Comparison of ENCODE assay signal across 22 cellular contexts in genomic region chr2:241219856-241220356, GRCh38. TPM values are rescaled to one million over a fixed set of nuclear protein-coding genes. Genes with fewer than 3 reads are reported as not detected.
DNase-seq lines count a peak whose midpoint lies in the region; ATAC-seq and TF ChIP-seq lines count a peak whose summit lies in the region.
"Had no signal": no experiment of that assay in that cellular context is flagged by ENCODE, and none has a peak within 500 bp of the region (broad histone marks: within the 10 kb centered on the region; RNA-seq: fewer than 3 reads in every experiment).

No MANE protein-coding gene starts in this region.

- ATAC-seq in activated T-helper 17 cell treated with anti-CD3 and anti-CD28 coated beads, Interleukin-2, amount 50 U/mL, for 72 hours (replicated peaks): no peak
- ATAC-seq in natural killer cell (no peak), HG03196 (IDR thresholded peaks at IDR 0.05; ENCODE audit: unreplicated experiment) (no peak), GM18502 (IDR thresholded peaks at IDR 0.05; ENCODE audit: poor library complexity, unreplicated experiment) (no peak)
- ATAC-seq: left ventricle myocardium superior; stimulated activated naive CD8-positive, alpha-beta T cell treated with anti-CD3 and anti-CD28 coated beads, Interleukin-15, amount 100 ng/mL, for 72 hours had no signal

- H4K20me1 ChIP-seq in BLaER1: no peaks in the 10 kb centered on the region

- H3K9ac ChIP-seq in BLaER1: no peak overlapping the region

- H3K4me1 ChIP-seq in BLaER1: peaks cover 42% of the 10 kb centered on the region

- intact Hi-C loops in natural killer cell (cut with micrococcal nuclease): no loop called here

- H3K4me2 ChIP-seq in BLaER1: peak overlapping the region; percentile 98

- no peaks in the 10 kb centered on the region for H3K9me3 Mint-ChIP-seq in activated T-helper 17 cell treated with anti-CD3 and anti-CD28 coated beads, Interleukin-2, amount 50 U/mL, for 72 hours
- H3K9me3 Mint-ChIP-seq in natural killer cell: no peaks in the 10 kb centered on the region
- H3K9me3 Mint-ChIP-seq: activated CD4-positive, alpha-beta memory T cell treated with anti-CD3 and anti-CD28 coated beads for 36 hours; CD8-positive, alpha-beta memory T cell; endodermal cell; stimulated activated naive CD8-positive, alpha-beta T cell treated with anti-CD3 and anti-CD28 coated beads, Interleukin-15, amount 100 ng/mL, for 72 hours had no signal

- H3K9me3 ChIP-seq in BLaER1: no peaks in the 10 kb centered on the region
- H3K9me3 ChIP-seq: sigmoid colon, thyroid gland had no signal

- peak overlapping the region; percentile 87 for H3K4me3 Mint-ChIP-seq in activated T-helper 17 cell treated with anti-CD3 and anti-CD28 coated beads, Interleukin-2, amount 50 U/mL, for 72 hours
- H3K4me3 Mint-ChIP-seq in natural killer cell: peak overlapping the region; percentile 95

- H3K36me3 Mint-ChIP-seq in activated T-helper 17 cell treated with anti-CD3 and anti-CD28 coated beads, Interleukin-2, amount 50 U/mL, for 72 hours (ENCODE audit: low read depth): peaks cover 37% of the 10 kb centered on the region
- H3K36me3 Mint-ChIP-seq in natural killer cell: no peaks in the 10 kb centered on the region
- H3K36me3 Mint-ChIP-seq: activated CD4-positive, alpha-beta memory T cell treated with anti-CD3 and anti-CD28 coated beads for 36 hours; CD8-positive, alpha-beta memory T cell had no signal

- H3K36me3 ChIP-seq in BLaER1: peaks cover under 1% of the 10 kb centered on the region; the same call in 1 of the 2 replicates
- H3K36me3 ChIP-seq: sigmoid colon, thyroid gland had no signal

- peaks cover 9% of the 10 kb centered on the region for H3K4me1 Mint-ChIP-seq in activated T-helper 17 cell treated with anti-CD3 and anti-CD28 coated beads, Interleukin-2, amount 50 U/mL, for 72 hours
- H3K4me1 Mint-ChIP-seq in natural killer cell: peaks cover 12 to 16% of the 10 kb centered on the region in 2 donors

- no peaks in the 10 kb centered on the region for H3K27me3 Mint-ChIP-seq in activated T-helper 17 cell treated with anti-CD3 and anti-CD28 coated beads, Interleukin-2, amount 50 U/mL, for 72 hours
- no peaks in the 10 kb centered on the region for H3K27me3 Mint-ChIP-seq in natural killer cell (ENCODE audit: low read depth in 2 of 2)
- H3K27me3 Mint-ChIP-seq: activated CD4-positive, alpha-beta memory T cell treated with anti-CD3 and anti-CD28 coated beads for 36 hours had no signal

- DNase-seq in ELR (ENCODE audit: low read depth) (peak; percentile 31), natural killer cell (no peak), islet precursor cell (no peak)
- DNase-seq: activated CD4-positive, alpha-beta memory T cell treated with anti-CD3 and anti-CD28 coated beads for 36 hours; amniotic stem cell; CD8-positive, alpha-beta memory T cell; endodermal cell; GF-D8; hypothalamus; left ventricle myocardium superior; NCI-H1694 treated with DMSO at 0.1 percent for 48 hours; RPMI8226; sigmoid colon; stimulated activated naive CD8-positive, alpha-beta T cell treated with anti-CD3 and anti-CD28 coated beads, Interleukin-15, amount 100 ng/mL, for 72 hours; thyroid gland; WERI-Rb-1 had no signal

- no peak overlapping the region for H3K27ac ChIP-seq in BLaER1
- H3K27ac ChIP-seq: coronary artery, sigmoid colon, thyroid gland, WERI-Rb-1 had no signal

- H3K27ac Mint-ChIP-seq in activated T-helper 17 cell treated with anti-CD3 and anti-CD28 coated beads, Interleukin-2, amount 50 U/mL, for 72 hours: peak overlapping the region; percentile 88
- H3K27ac Mint-ChIP-seq in natural killer cell: no peak overlapping the region
- H3K27ac Mint-ChIP-seq: activated CD4-positive, alpha-beta memory T cell treated with anti-CD3 and anti-CD28 coated beads for 36 hours; endodermal cell; progenitor cell of endocrine pancreas had no signal

- H3K4me3 ChIP-seq in BLaER1: no peak overlapping the region
- H3K4me3 ChIP-seq: coronary artery, sigmoid colon, thyroid gland had no signal

- TF ChIP-seq CTCF in natural killer cell (IDR thresholded peaks at IDR 0.05): no peak

- no peaks in the 10 kb centered on the region for H3K27me3 ChIP-seq in BLaER1
- H3K27me3 ChIP-seq: sigmoid colon, thyroid gland had no signal

RNA-seq across cellular contexts. Expression of gene ANO7, which starts 31.4 kb away (rescaled TPM):
- total RNA-seq in activated T-helper 17 cell treated with anti-CD3 and anti-CD28 coated beads, Interleukin-2, amount 50 U/mL, for 72 hours: 10 to 100 TPM in 1 of 2 donors, 1 to 10 TPM in 1; 1.6 to 12.8 TPM
- total RNA-seq in natural killer cell: 1 to 10 TPM in 2 of 3 donors, under 1 TPM in 1; 0.97 to 1.4 (median 1.1) TPM
